In the genomic region with DNA sequence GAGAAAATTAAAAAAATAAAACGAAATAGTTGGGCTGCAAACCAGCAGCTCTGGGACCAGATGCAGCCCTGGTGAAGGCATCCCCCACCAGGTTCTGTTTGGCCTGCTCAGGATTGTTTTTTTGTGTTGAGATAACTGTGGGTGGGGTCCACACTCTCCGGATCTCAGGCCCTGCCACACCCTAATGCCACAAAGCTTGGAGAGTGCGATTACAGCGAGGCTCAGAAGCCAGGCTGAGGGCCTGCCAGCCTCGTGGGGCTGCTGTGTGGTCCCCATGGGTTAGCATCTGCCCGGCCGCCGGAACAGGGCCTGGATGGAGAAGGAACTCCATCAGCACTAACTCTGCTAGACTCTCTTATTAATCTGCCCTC, we compare ENCODE assay signal across 8 cellular contexts.
DNase-seq lines count a peak whose midpoint lies in the region; ATAC-seq and TF ChIP-seq lines count a peak whose summit lies in the region.
"Not testable (repeated sequence)": the region's sequence is repeated elsewhere in the genome, so short reads cannot be mapped to it uniquely, and the experiment has no call there.

No MANE protein-coding gene starts in this region.

- no CpG with 5 or more reads among the region's 8 CpGs for WGBS in IMR-90 (ENCODE audit: extremely low coverage in 2 of 2, insufficient read length in 1 of 2), 2 experiments
- WGBS in heart right ventricle, 2 donors, result 52 to 63% methylated on average over 2 to 3 of the region's 8 CpGs
- 2% methylated on average over 3 of the region's 8 CpGs; no CpG with 5 or more reads in 1 of the 2 donors for WGBS in aorta, 2 donors

- POLR2A ChIA-PET in IMR-90 (lab: Charles Lee; ENCODE audit: unreplicated experiment), result not testable (repeated sequence)

- TF ChIP-seq RAD21 in IMR-90 (IDR thresholded peaks at IDR 0.05; ENCODE audit: low read length), result not testable (repeated sequence)

- not testable (repeated sequence) for H2AK9ac ChIP-seq in IMR-90 (replicated peaks; ENCODE audit: low read depth, low read length, poor library complexity)

- H3K27me3 ChIP-seq in IMR-90 (ENCODE audit: control insufficient read depth, insufficient read depth, low read length); ascending aorta; heart right ventricle; aorta (ENCODE audit: control insufficient read depth in 1 of 2, insufficient read depth in 2 of 2, low read length in 1 of 2): not testable (repeated sequence)

- not testable (repeated sequence) for DNase-seq in AG09309 (ENCODE audit: low read depth); IMR-90; T-helper 17 cell; ascending aorta (ENCODE audit: low spot score in 2 of 2); erythroblast (lab: John Stamatoyannopoulos, UW); heart right ventricle; skeletal muscle cell (ENCODE audit: low read depth); aorta

- H2BK20ac ChIP-seq in IMR-90 (ENCODE audit: low read depth, low read length), result not testable (repeated sequence)

- not testable (repeated sequence) for H3K9me1 ChIP-seq in IMR-90 (ENCODE audit: insufficient read depth, low read length)

- H3K4me1 ChIP-seq in IMR-90 (ENCODE audit: control insufficient read depth, insufficient read depth, low read length) (peaks cover 13% of the 10 kb centered on the region), heart right ventricle (peaks cover 0 to 24% (median 16%) of the 10 kb centered on the region in 9 donors)
- not testable (repeated sequence) for H3K4me1 ChIP-seq in ascending aorta; aorta (ENCODE audit: control insufficient read depth in 1 of 2, insufficient read depth in 2 of 2, low read length in 2 of 2)

- not testable (repeated sequence) for TF ChIP-seq POLR2A in IMR-90 (IDR thresholded peaks at IDR 0.05; ENCODE audit: low read depth, low read length)
- peak; percentile 27 for TF ChIP-seq POLR2A in erythroblast (IDR thresholded peaks at IDR 0.05; ENCODE audit: low read length)

- H3K56ac ChIP-seq in IMR-90 (ENCODE audit: extremely low read depth, insufficient read depth, low read length), result not testable (repeated sequence)

- H3K9ac ChIP-seq in IMR-90 (ENCODE audit: low read depth, low read length), result not testable (repeated sequence)

- H4K91ac ChIP-seq in IMR-90 (ENCODE audit: insufficient read depth, low read depth, low read length), result not testable (repeated sequence)

- not testable (repeated sequence) for H2BK120ac ChIP-seq in IMR-90 (ENCODE audit: low read depth, low read length)

- H3K9me3 ChIP-seq in IMR-90 (ENCODE audit: control insufficient read depth, insufficient read depth, low read length); T-helper 17 cell (ENCODE audit: control insufficient read depth, low read length, poor library complexity, severe bottlenecking); ascending aorta; heart right ventricle; aorta (ENCODE audit: control insufficient read depth, low read length): not testable (repeated sequence)

- peak overlapping the region; percentile 74 for H2BK5ac ChIP-seq in IMR-90 (ENCODE audit: low read depth, low read length, poor library complexity, severe bottlenecking)

- not testable (repeated sequence) for H3K36me3 Mint-ChIP-seq in T-helper 17 cell (ENCODE audit: low read depth)

- H3K4me1 Mint-ChIP-seq in T-helper 17 cell, result not testable (repeated sequence)

- not testable (repeated sequence) for H3K18ac ChIP-seq in IMR-90 (ENCODE audit: low read depth, low read length)

- H2BK15ac ChIP-seq in IMR-90 (ENCODE audit: low read depth, low read length), result not testable (repeated sequence)

- not testable (repeated sequence) for ATAC-seq in IMR-90 (ENCODE audit: low read depth)
- peak; percentile 8 for ATAC-seq in T-helper 17 cell
- peak in 5 of 8 donors; percentile 0 to 19 (median 6) for ATAC-seq in heart right ventricle
- peak; percentile 4 for ATAC-seq in aorta (ENCODE audit: low FRiP score)

- peak overlapping the region; percentile 67 for H3K4me2 ChIP-seq in IMR-90 (ENCODE audit: low read depth, low read length)

- not testable (repeated sequence) for H3K79me1 ChIP-seq in IMR-90 (ENCODE audit: low read depth in 1 of 2, low read length in 2 of 2)

- in situ Hi-C loops in IMR-90 (cut with MboI; ENCODE audit: low sequenced_read_pairs), result not testable (repeated sequence)

- H3K4ac ChIP-seq in IMR-90 (ENCODE audit: low read depth, low read length), result not testable (repeated sequence)

- H3K14ac ChIP-seq in IMR-90 (replicated peaks; ENCODE audit: low read depth, low read length), result not testable (repeated sequence)

- TF ChIP-seq CTCF in AG09309 (IDR thresholded peaks at IDR 0.05; ENCODE audit: control insufficient read depth, insufficient read depth, low read depth, low read length, missing control alignments); IMR-90 (conservative IDR thresholded peaks at IDR 0.05; ENCODE audit: low read depth, low read length); ascending aorta (IDR thresholded peaks at IDR 0.05); heart right ventricle (IDR thresholded peaks at IDR 0.05): not testable (repeated sequence)

- not testable (repeated sequence) for H3K23ac ChIP-seq in IMR-90 (ENCODE audit: low read depth, low read length)

- H3K27ac ChIP-seq in IMR-90 (ENCODE audit: insufficient read depth, low read length) (peak overlapping the region; percentile 89), ascending aorta (peak overlapping the region; percentile 59 to 62), heart right ventricle (peak overlapping the region in 3 of 10 donors; percentile 60 to 83 (median 68))
- not testable (repeated sequence) for H3K27ac ChIP-seq in aorta (ENCODE audit: low read depth in 1 of 2, low read length in 2 of 2)

- not testable (repeated sequence) for BruUV-seq in IMR-90 (replicated peaks; lab: Mats Ljungman, UMichigan)

- H3K27ac Mint-ChIP-seq in T-helper 17 cell, result not testable (repeated sequence)

- not testable (repeated sequence) for H2AK5ac ChIP-seq in IMR-90 (ENCODE audit: low read depth, low read length)

- dilution Hi-C loops in IMR-90 (cut with HindIII; ENCODE audit: low sequenced_read_pairs, unreplicated experiment), result not testable (repeated sequence)

- H4K8ac ChIP-seq in IMR-90 (ENCODE audit: low read depth in 2 of 2, low read length in 2 of 2), result peak overlapping the region in 1 of 2 experiments; percentile 97; a peak in 1 of 4 replicates

- not testable (repeated sequence) for H3K36me3 ChIP-seq in IMR-90 (ENCODE audit: control insufficient read depth, insufficient read depth, low read length); ascending aorta; heart right ventricle; aorta (ENCODE audit: control insufficient read depth in 1 of 2, insufficient read depth in 2 of 2, low read length in 1 of 2)

- H4K5ac ChIP-seq in IMR-90 (ENCODE audit: low read depth, low read length), result peak overlapping the region; percentile 63; the same call in 1 of the 2 replicates

- H4K20me1 ChIP-seq in IMR-90 (ENCODE audit: insufficient read depth, low read length), result peaks cover 14% of the 10 kb centered on the region; the same call in 1 of the 2 replicates

- CTCF ChIA-PET in IMR-90 (lab: Yijun Ruan, JAX), result not testable (repeated sequence)

- H3K27me3 Mint-ChIP-seq in T-helper 17 cell, result not testable (repeated sequence)

- intact Hi-C loops in IMR-90 (cut with micrococcal nuclease); ascending aorta (cut with DNase I); heart right ventricle (cut with DNase I); aorta (cut with DNase I): not testable (repeated sequence)

- not testable (repeated sequence) for H3K4me3 Mint-ChIP-seq in T-helper 17 cell

- H3K4me3 ChIP-seq in AG09309 (ENCODE audit: control insufficient read depth, low read depth, low read length) (peak overlapping the region; percentile 33), IMR-90 (ENCODE audit: insufficient read depth, low read depth, low read length) (peak overlapping the region; percentile 32; the same call in 1 of the 2 replicates), heart right ventricle (peak overlapping the region in 5 of 10 donors; percentile 25 to 56 (median 30)), skeletal muscle cell (ENCODE audit: low read depth, low read length) (peak overlapping the region; percentile 17)
- H3K4me3 ChIP-seq in ascending aorta; aorta (ENCODE audit: low read length in 2 of 2): not testable (repeated sequence)

- not testable (repeated sequence) for H2AFZ ChIP-seq in IMR-90 (replicated peaks; ENCODE audit: low read length, poor library complexity)
